ENCODE assay signal across 19 cellular contexts in the genomic region with DNA sequence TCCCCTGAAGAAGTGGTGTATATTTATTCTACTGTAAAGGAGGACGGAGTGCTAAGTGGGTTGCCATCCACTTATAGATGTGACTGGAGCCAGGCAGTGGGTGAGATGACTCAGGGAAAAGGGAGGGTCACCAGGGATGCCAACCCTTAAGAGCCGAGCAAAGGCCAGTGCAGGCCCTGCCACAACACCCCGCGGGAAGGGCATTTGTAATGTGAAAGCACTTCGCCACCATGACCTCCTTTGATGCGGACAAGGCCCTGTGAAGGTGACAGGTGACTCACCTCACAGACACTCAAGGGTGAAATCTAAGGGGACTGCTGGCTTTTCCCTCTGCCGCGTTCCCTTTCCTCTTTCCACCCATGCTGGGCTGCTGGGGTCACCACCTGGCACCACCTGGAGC. TPM values are rescaled to one million over a fixed set of nuclear protein-coding genes. Genes with fewer than 3 reads are reported as not detected.
DNase-seq lines count a peak whose midpoint lies in the region; ATAC-seq and TF ChIP-seq lines count a peak whose summit lies in the region.
"Had no signal": no experiment of that assay in that cellular context is flagged by ENCODE, and none has a peak within 500 bp of the region (broad histone marks: within the 10 kb centered on the region; RNA-seq: fewer than 3 reads in every experiment).

No MANE protein-coding gene starts in this region.

- H3K79me1 ChIP-seq in IMR-90 (ENCODE audit: low read depth in 1 of 2, low read length in 2 of 2): peaks cover 0 to 5% of the 10 kb centered on the region in 2 experiments; a peak in 1 of 4 replicates

- peak overlapping the region; percentile 6; the same call in 1 of the 2 replicates for H4K91ac ChIP-seq in IMR-90 (ENCODE audit: insufficient read depth, low read depth, low read length)

- dilution Hi-C loops in IMR-90 (cut with HindIII; ENCODE audit: low sequenced_read_pairs, unreplicated experiment): no loop called here

- peaks cover 20% of the 10 kb centered on the region for H3K27me3 Mint-ChIP-seq in endodermal cell (ENCODE audit: insufficient read depth)

- H3K4me1 ChIP-seq in IMR-90 (ENCODE audit: control insufficient read depth, insufficient read depth, low read length) (peaks cover 12% of the 10 kb centered on the region), endodermal cell (ENCODE audit: control insufficient read depth, insufficient read depth, low read length) (no peaks in the 10 kb centered on the region), psoas muscle (peaks cover 17% of the 10 kb centered on the region)

- H4K20me1 ChIP-seq in IMR-90 (ENCODE audit: insufficient read depth, low read length): no peaks in the 10 kb centered on the region

- no peak overlapping the region for H2AFZ ChIP-seq in IMR-90 (replicated peaks; ENCODE audit: low read length, poor library complexity)

- no peak overlapping the region for H3K4me3 ChIP-seq in IMR-90 (ENCODE audit: insufficient read depth, low read depth, low read length)
- H3K4me3 ChIP-seq in endodermal cell (ENCODE audit: low read length): no peak overlapping the region
- no peak overlapping the region for H3K4me3 ChIP-seq in psoas muscle
- H3K4me3 ChIP-seq: gastroesophageal sphincter, sigmoid colon, SJSA1 had no signal

- H3K23ac ChIP-seq in IMR-90 (ENCODE audit: low read depth, low read length): no peak overlapping the region

- WGBS in IMR-90 (ENCODE audit: extremely low coverage in 2 of 2, insufficient read length in 1 of 2), 2 experiments: 100% methylated on average over 1 of the region's 8 CpGs; no CpG with 5 or more reads in 1 of the 2 experiments
- WGBS in endodermal cell (ENCODE audit: insufficient coverage in 1 of 2, insufficient read length in 1 of 2), 2 experiments: 72% methylated on average over 6 to 8 of the region's 8 CpGs
- WGBS in psoas muscle, 3 donors: 60 to 76% (median 69%) methylated on average over 7 to 8 of the region's 8 CpGs

- H3K4ac ChIP-seq in IMR-90 (ENCODE audit: low read depth, low read length): peak overlapping the region; percentile 67

- intact Hi-C loops in IMR-90 (cut with micrococcal nuclease): loop anchor here (5.0 kb wide), 1 partner anchor 731 kb away; no protein-coding TSS in a partner anchor
- intact Hi-C loops in psoas muscle (cut with DNase I): loop anchor here in 1 of 2 donors (5.0 kb wide), 1 partner anchor 51 kb away; the partner anchor contains the start of gene MRPL33
- intact Hi-C loops in posterior vena cava (cut with DNase I): no loop called here

- H3K18ac ChIP-seq in IMR-90 (ENCODE audit: low read depth, low read length): no peak overlapping the region

- ATAC-seq in IMR-90 (ENCODE audit: low read depth) (no peak), psoas muscle (peak; percentile 41 to 58 (median 50))
- ATAC-seq: gastroesophageal sphincter had no signal

- peaks cover 17% of the 10 kb centered on the region for H3K9me1 ChIP-seq in IMR-90 (ENCODE audit: insufficient read depth, low read length)

- no peaks in the 10 kb centered on the region for H3K36me3 ChIP-seq in IMR-90 (ENCODE audit: control insufficient read depth, insufficient read depth, low read length)
- H3K36me3 ChIP-seq in endodermal cell (ENCODE audit: control insufficient read depth, insufficient read depth, low read length): no peaks in the 10 kb centered on the region
- H3K36me3 ChIP-seq in psoas muscle (ENCODE audit: insufficient read depth in 1 of 2, low read depth in 1 of 2): no peaks in the 10 kb centered on the region
- H3K36me3 ChIP-seq: brain microvascular endothelial cell, gastroesophageal sphincter, sigmoid colon, SJSA1 had no signal

- peak overlapping the region; percentile 93; the same call in 2 of the 3 replicates for H2BK15ac ChIP-seq in IMR-90 (ENCODE audit: low read depth, low read length)

- no peak overlapping the region for H3K27ac Mint-ChIP-seq in endodermal cell
- H3K27ac Mint-ChIP-seq: natural killer cell had no signal

- no peak overlapping the region for H4K5ac ChIP-seq in IMR-90 (ENCODE audit: low read depth, low read length)

- POLR2A ChIA-PET in IMR-90 (lab: Charles Lee; ENCODE audit: unreplicated experiment) (no interaction called here), HEK293T (lab: Yijun Ruan, JAX) (no interaction called here)

- no peak overlapping the region for H3K14ac ChIP-seq in IMR-90 (replicated peaks; ENCODE audit: low read depth, low read length)

- peak overlapping the region; percentile 97; the same call in 1 of the 2 replicates for H2BK20ac ChIP-seq in IMR-90 (ENCODE audit: low read depth, low read length)

- no peak for TF ChIP-seq RAD21 in IMR-90 (IDR thresholded peaks at IDR 0.05; ENCODE audit: low read length)

- H2BK120ac ChIP-seq in IMR-90 (ENCODE audit: low read depth, low read length): peak overlapping the region; percentile 75

- no peak overlapping the region for H3K56ac ChIP-seq in IMR-90 (ENCODE audit: extremely low read depth, insufficient read depth, low read length)

- H3K27me3 ChIP-seq in IMR-90 (ENCODE audit: control insufficient read depth, insufficient read depth, low read length) (no peaks in the 10 kb centered on the region), endodermal cell (ENCODE audit: control insufficient read depth, insufficient read depth, low read length, poor library complexity, severe bottlenecking) (peaks cover 8% of the 10 kb centered on the region), psoas muscle (ENCODE audit: insufficient read depth in 3 of 3, low read length in 2 of 3) (no peaks in the 10 kb centered on the region)
- H3K27me3 ChIP-seq: brain microvascular endothelial cell, gastroesophageal sphincter, sigmoid colon, SJSA1 had no signal

- H3K9ac ChIP-seq in IMR-90 (ENCODE audit: low read depth, low read length): no peak overlapping the region
- no peak overlapping the region for H3K9ac ChIP-seq in endodermal cell (ENCODE audit: extremely low read depth, low read length, poor library complexity, severe bottlenecking)

- H3K36me3 Mint-ChIP-seq in endodermal cell (ENCODE audit: low read depth): no peaks in the 10 kb centered on the region
- H3K36me3 Mint-ChIP-seq: natural killer cell had no signal

- H3K9me3 ChIP-seq in IMR-90 (ENCODE audit: control insufficient read depth, insufficient read depth, low read length) (no peaks in the 10 kb centered on the region), endodermal cell (ENCODE audit: control insufficient read depth, low read length) (no peaks in the 10 kb centered on the region), psoas muscle (no peaks in the 10 kb centered on the region)
- H3K9me3 ChIP-seq: gastroesophageal sphincter, sigmoid colon, SJSA1 had no signal

- H2AK5ac ChIP-seq in IMR-90 (ENCODE audit: low read depth, low read length): peak overlapping the region; percentile 41

- TF ChIP-seq CTCF in IMR-90 (conservative IDR thresholded peaks at IDR 0.05; ENCODE audit: low read depth, low read length) (no peak), endodermal cell (conservative IDR thresholded peaks at IDR 0.05) (no peak), psoas muscle (IDR thresholded peaks at IDR 0.05) (no peak)

- no peak overlapping the region for H3K27ac ChIP-seq in IMR-90 (ENCODE audit: insufficient read depth, low read length)
- H3K27ac ChIP-seq in endodermal cell (ENCODE audit: low read depth, low read length): no peak overlapping the region
- peak overlapping the region; percentile 58 for H3K27ac ChIP-seq in psoas muscle
- H3K27ac ChIP-seq: 22Rv1, brain microvascular endothelial cell, SJSA1 had no signal

- no peak overlapping the region for H3K4me3 Mint-ChIP-seq in endodermal cell
- H3K4me3 Mint-ChIP-seq: natural killer cell had no signal

- no peak overlapping the region for H2AK9ac ChIP-seq in IMR-90 (replicated peaks; ENCODE audit: low read depth, low read length, poor library complexity)

- no peak overlapping the region for H3K4me2 ChIP-seq in IMR-90 (ENCODE audit: low read depth, low read length)

- TF ChIP-seq POLR2A in IMR-90 (IDR thresholded peaks at IDR 0.05; ENCODE audit: low read depth, low read length): no peak

- H4K8ac ChIP-seq in IMR-90 (ENCODE audit: low read depth in 2 of 2, low read length in 2 of 2): no peak overlapping the region

- DNase-seq in DMS53 (lab: John Stamatoyannopoulos, UW) (peak; percentile 80), DMS53 treated with DMSO at 0.1 percent for 48 hours (lab: John Stamatoyannopoulos, UW; ENCODE audit: unreplicated experiment) (no peak), IMR-90 (no peak), endodermal cell (peak; percentile 75), psoas muscle (no peak), NCI-H2196 (lab: John Stamatoyannopoulos, UW; ENCODE audit: unreplicated experiment) (no peak), HEK293T (ENCODE audit: extremely low spot score) (no peak), posterior vena cava (ENCODE audit: low spot score) (no peak)
- DNase-seq: brain microvascular endothelial cell, COR-L47, KG1, kidney, natural killer cell, NCI-H187, NCI-H69, sigmoid colon had no signal

- no TSS peak for BruUV-seq in IMR-90 (replicated peaks; lab: Mats Ljungman, UMichigan)

- H3K9me3 Mint-ChIP-seq in endodermal cell: no peaks in the 10 kb centered on the region
- H3K9me3 Mint-ChIP-seq: natural killer cell had no signal

- CTCF ChIA-PET in IMR-90 (lab: Yijun Ruan, JAX) (no interaction called here), HEK293T (lab: Yijun Ruan, JAX) (no interaction called here)

- H2BK5ac ChIP-seq in IMR-90 (ENCODE audit: low read depth, low read length, poor library complexity, severe bottlenecking): no peak overlapping the region

- H3K4me1 Mint-ChIP-seq in endodermal cell: peaks cover 12% of the 10 kb centered on the region

- in situ Hi-C loops in IMR-90 (cut with MboI; ENCODE audit: low sequenced_read_pairs): no loop called here

RNA-seq across cellular contexts. Expression of gene MRPL33, which starts 50.2 kb away (rescaled TPM):
- total RNA-seq in IMR-90 (2012; rRNA removed): 13.3 and 48.6 TPM in 2 replicates
- polyA plus RNA-seq in IMR-90 (2012; rRNA removed): 88.0 and 101 TPM in 2 replicates
- 10.5 and 17.0 TPM in 2 replicates for polyA plus RNA-seq in IMR-90 (2012; cell fraction: cytosol; rRNA removed)
- polyA plus RNA-seq in IMR-90 (2012; cell fraction: nucleus; rRNA removed; ENCODE audit: low replicate concordance): 2.6 and 31.4 TPM in 2 replicates
- 10 to 100 TPM; 69.5 to 80.6 TPM for total RNA-seq in endodermal cell
- 111 TPM for polyA plus RNA-seq in endodermal cell (2013, experiment 1 of 2)
- polyA plus RNA-seq in endodermal cell (2013, experiment 2 of 2): 118 TPM
- 100 to 1,000 TPM; 200 to 269 (median 257) TPM for total RNA-seq in psoas muscle
- 100 to 1,000 TPM; 400 to 716 (median 536) TPM for polyA plus RNA-seq in psoas muscle
- total RNA-seq in posterior vena cava: 10 to 100 TPM; 88.8 to 93.0 TPM

RNA-seq across cellular contexts. Expression of gene SLC4A1AP, which starts 57.6 kb away (rescaled TPM):
- total RNA-seq in IMR-90 (2012; rRNA removed) (11.7 and 17.8 TPM in 2 replicates), endodermal cell (10 to 100 TPM; 24.7 to 24.9 TPM), psoas muscle (10 to 100 TPM; 21.1 to 28.4 (median 26.0) TPM), posterior vena cava (10 to 100 TPM; 15.0 to 17.2 TPM)
- polyA plus RNA-seq in IMR-90 (2012; rRNA removed) (13.3 and 13.6 TPM in 2 replicates), psoas muscle (10 to 100 TPM; 20.5 to 44.8 (median 28.3) TPM)
- 4.5 and 5.5 TPM in 2 replicates for polyA plus RNA-seq in IMR-90 (2012; cell fraction: cytosol; rRNA removed)
- 8.7 and 10.3 TPM in 2 replicates for polyA plus RNA-seq in IMR-90 (2012; cell fraction: nucleus; rRNA removed; ENCODE audit: low replicate concordance)
- 23.7 TPM for polyA plus RNA-seq in endodermal cell (2013, experiment 1 of 2)
- polyA plus RNA-seq in endodermal cell (2013, experiment 2 of 2): 26.1 TPM

RNA-seq across cellular contexts. Expression of gene SUPT7L, which starts 57.9 kb away (rescaled TPM):
- total RNA-seq in IMR-90 (2012; rRNA removed): 16.7 and 23.1 TPM in 2 replicates
- 31.3 and 33.4 TPM in 2 replicates for polyA plus RNA-seq in IMR-90 (2012; rRNA removed)
- polyA plus RNA-seq in IMR-90 (2012; cell fraction: cytosol; rRNA removed): 12.7 and 15.6 TPM in 2 replicates
- polyA plus RNA-seq in IMR-90 (2012; cell fraction: nucleus; rRNA removed; ENCODE audit: low replicate concordance): 61.5 and 126 TPM in 2 replicates
- total RNA-seq in endodermal cell: 10 to 100 TPM; 43.3 to 43.9 TPM
- 40.9 TPM for polyA plus RNA-seq in endodermal cell (2013, experiment 1 of 2)
- polyA plus RNA-seq in endodermal cell (2013, experiment 2 of 2): 36.3 TPM
- total RNA-seq in psoas muscle: 10 to 100 TPM; 17.1 to 25.0 (median 22.1) TPM
- 10 to 100 TPM; 17.1 to 33.8 (median 21.1) TPM for polyA plus RNA-seq in psoas muscle
- 10 to 100 TPM; 18.4 to 22.8 TPM for total RNA-seq in posterior vena cava

Comparison
In these comparisons a context has a peak if more than half of its experiments do, and no peak if none do; other contexts are left out.
1. DNase-seq: peak in DMS53 (single experiment) and endodermal cell (single experiment); none in DMS53 treated with DMSO at 0.1 percent for 48 hours (single experiment), IMR-90 (single experiment), psoas muscle (0 of 2), NCI-H2196 (single experiment), HEK293T (single experiment) and posterior vena cava (single experiment).